1 cellular context compared by ENCODE assay signal in the genomic region with DNA sequence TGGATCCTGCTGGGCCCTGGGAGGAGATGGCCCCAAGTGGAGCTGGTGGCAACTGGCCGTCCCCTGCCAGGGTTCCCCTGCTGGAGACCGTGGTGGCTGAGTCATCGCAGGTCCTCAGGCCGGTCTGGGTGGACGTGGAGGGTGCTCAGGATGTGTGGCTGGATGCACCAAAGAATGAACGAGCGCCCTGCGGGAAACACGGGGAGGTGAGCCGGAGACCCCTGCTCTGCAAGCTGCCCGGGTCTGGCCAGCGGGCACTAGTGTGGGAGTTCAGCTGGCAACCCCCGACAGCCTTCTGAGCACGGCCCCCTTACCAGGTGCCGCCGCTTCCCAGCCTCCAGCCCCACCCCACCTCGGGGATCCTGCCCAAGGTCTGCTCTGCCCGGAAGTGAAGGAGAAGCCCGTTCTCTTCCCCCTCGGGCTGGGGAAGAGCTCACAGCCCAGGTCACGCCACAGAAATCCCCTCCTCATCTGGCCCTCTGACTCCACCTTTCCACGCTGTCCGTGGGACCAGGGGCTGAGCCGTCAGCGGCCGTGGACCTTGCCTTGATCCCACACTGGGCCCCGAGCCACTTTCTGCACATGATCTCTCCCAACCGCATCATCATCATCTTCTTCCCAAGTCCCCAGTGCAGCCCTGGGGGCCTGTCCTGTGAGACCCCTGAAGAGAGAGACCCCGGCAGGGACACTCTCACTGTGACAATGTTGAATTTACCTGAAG.
TF ChIP-seq lines count a peak whose summit lies in the region.

No MANE protein-coding gene starts in this region.

TF ChIP-seq in H1, 55 proteins besides CTCF, POLR2A, EP300 and RAD21:
- TF ChIP-seq EGR1 (IDR thresholded peaks at IDR 0.05; ENCODE audit: borderline replicate concordance, low read depth, low read length) (no peak), RFX5 (IDR thresholded peaks at IDR 0.05; ENCODE audit: borderline replicate concordance, low read depth, low read length) (no peak), NANOG (IDR thresholded peaks at IDR 0.05; ENCODE audit: insufficient read depth, low read depth, low read length, poor library complexity, severe bottlenecking) (no peak), RXRA (IDR thresholded peaks at IDR 0.05; ENCODE audit: insufficient read depth, low read depth, low read length) (no peak), TBP (IDR thresholded peaks at IDR 0.05; ENCODE audit: low read depth, low read length) (no peak), CHD2 (IDR thresholded peaks at IDR 0.05; ENCODE audit: low read length) (no peak), GTF2F1 (IDR thresholded peaks at IDR 0.05; ENCODE audit: borderline replicate concordance, low read depth, low read length) (no peak), SRF (IDR thresholded peaks at IDR 0.05; ENCODE audit: low read depth, low read length) (no peak), CHD1 (IDR thresholded peaks at IDR 0.05; ENCODE audit: low read depth, low read length) (no peak), SUZ12 (IDR thresholded peaks at IDR 0.05; ENCODE audit: low read length) (no peak), SP1 (IDR thresholded peaks at IDR 0.05; ENCODE audit: low read depth, low read length) (no peak)
- TF ChIP-seq, protein P1, sequence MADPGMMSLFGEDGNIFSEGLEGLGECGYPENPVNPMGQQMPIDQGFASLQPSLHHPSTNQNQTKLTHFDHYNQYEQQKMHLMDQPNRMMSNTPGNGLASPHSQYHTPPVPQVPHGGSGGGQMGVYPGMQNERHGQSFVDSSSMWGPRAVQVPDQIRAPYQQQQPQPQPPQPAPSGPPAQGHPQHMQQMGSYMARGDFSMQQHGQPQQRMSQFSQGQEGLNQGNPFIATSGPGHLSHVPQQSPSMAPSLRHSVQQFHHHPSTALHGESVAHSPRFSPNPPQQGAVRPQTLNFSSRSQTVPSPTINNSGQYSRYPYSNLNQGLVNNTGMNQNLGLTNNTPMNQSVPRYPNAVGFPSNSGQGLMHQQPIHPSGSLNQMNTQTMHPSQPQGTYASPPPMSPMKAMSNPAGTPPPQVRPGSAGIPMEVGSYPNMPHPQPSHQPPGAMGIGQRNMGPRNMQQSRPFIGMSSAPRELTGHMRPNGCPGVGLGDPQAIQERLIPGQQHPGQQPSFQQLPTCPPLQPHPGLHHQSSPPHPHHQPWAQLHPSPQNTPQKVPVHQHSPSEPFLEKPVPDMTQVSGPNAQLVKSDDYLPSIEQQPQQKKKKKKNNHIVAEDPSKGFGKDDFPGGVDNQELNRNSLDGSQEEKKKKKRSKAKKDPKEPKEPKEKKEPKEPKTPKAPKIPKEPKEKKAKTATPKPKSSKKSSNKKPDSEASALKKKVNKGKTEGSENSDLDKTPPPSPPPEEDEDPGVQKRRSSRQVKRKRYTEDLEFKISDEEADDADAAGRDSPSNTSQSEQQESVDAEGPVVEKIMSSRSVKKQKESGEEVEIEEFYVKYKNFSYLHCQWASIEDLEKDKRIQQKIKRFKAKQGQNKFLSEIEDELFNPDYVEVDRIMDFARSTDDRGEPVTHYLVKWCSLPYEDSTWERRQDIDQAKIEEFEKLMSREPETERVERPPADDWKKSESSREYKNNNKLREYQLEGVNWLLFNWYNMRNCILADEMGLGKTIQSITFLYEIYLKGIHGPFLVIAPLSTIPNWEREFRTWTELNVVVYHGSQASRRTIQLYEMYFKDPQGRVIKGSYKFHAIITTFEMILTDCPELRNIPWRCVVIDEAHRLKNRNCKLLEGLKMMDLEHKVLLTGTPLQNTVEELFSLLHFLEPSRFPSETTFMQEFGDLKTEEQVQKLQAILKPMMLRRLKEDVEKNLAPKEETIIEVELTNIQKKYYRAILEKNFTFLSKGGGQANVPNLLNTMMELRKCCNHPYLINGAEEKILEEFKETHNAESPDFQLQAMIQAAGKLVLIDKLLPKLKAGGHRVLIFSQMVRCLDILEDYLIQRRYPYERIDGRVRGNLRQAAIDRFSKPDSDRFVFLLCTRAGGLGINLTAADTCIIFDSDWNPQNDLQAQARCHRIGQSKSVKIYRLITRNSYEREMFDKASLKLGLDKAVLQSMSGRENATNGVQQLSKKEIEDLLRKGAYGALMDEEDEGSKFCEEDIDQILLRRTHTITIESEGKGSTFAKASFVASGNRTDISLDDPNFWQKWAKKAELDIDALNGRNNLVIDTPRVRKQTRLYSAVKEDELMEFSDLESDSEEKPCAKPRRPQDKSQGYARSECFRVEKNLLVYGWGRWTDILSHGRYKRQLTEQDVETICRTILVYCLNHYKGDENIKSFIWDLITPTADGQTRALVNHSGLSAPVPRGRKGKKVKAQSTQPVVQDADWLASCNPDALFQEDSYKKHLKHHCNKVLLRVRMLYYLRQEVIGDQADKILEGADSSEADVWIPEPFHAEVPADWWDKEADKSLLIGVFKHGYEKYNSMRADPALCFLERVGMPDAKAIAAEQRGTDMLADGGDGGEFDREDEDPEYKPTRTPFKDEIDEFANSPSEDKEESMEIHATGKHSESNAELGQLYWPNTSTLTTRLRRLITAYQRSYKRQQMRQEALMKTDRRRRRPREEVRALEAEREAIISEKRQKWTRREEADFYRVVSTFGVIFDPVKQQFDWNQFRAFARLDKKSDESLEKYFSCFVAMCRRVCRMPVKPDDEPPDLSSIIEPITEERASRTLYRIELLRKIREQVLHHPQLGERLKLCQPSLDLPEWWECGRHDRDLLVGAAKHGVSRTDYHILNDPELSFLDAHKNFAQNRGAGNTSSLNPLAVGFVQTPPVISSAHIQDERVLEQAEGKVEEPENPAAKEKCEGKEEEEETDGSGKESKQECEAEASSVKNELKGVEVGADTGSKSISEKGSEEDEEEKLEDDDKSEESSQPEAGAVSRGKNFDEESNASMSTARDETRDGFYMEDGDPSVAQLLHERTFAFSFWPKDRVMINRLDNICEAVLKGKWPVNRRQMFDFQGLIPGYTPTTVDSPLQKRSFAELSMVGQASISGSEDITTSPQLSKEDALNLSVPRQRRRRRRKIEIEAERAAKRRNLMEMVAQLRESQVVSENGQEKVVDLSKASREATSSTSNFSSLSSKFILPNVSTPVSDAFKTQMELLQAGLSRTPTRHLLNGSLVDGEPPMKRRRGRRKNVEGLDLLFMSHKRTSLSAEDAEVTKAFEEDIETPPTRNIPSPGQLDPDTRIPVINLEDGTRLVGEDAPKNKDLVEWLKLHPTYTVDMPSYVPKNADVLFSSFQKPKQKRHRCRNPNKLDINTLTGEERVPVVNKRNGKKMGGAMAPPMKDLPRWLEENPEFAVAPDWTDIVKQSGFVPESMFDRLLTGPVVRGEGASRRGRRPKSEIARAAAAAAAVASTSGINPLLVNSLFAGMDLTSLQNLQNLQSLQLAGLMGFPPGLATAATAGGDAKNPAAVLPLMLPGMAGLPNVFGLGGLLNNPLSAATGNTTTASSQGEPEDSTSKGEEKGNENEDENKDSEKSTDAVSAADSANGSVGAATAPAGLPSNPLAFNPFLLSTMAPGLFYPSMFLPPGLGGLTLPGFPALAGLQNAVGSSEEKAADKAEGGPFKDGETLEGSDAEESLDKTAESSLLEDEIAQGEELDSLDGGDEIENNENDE (IDR thresholded peaks at IDR 0.05; ENCODE audit: insufficient replicate concordance, low read length): no peak
